ENCODE assay signal across 9 cellular contexts in genomic region chr21:43361493-43362296, GRCh38.
A peak's percentile ranks its signal among the peaks of the same experiment; 100 is the strongest.
DNase-seq lines count a peak whose midpoint lies in the region; ATAC-seq, FAIRE-seq and TF ChIP-seq lines count a peak whose summit lies in the region.
"Had no signal": no experiment of that assay in that cellular context is flagged by ENCODE, and none has a peak within 500 bp of the region (broad histone marks: within the 10 kb centered on the region; RNA-seq: fewer than 3 reads in every experiment).

No MANE protein-coding gene starts in this region.

- H3K9me3 Mint-ChIP-seq in WTC11: no peaks in the 10 kb centered on the region
- no peaks in the 10 kb centered on the region for H3K9me3 Mint-ChIP-seq in naive thymus-derived CD8-positive, alpha-beta T cell

- no peaks in the 10 kb centered on the region for H3K27me3 Mint-ChIP-seq in WTC11 (ENCODE audit: low read depth)
- peaks cover 0 to 2% (median 0%) of the 10 kb centered on the region in 5 donors for H3K27me3 Mint-ChIP-seq in naive thymus-derived CD8-positive, alpha-beta T cell

- peak overlapping the region in 51 of 59 donors; percentile 0 to 93 (median 76) for H3K27ac ChIP-seq in dorsolateral prefrontal cortex

- H3K4me1 Mint-ChIP-seq in WTC11: peaks cover 14% of the 10 kb centered on the region
- H3K4me1 Mint-ChIP-seq in naive thymus-derived CD8-positive, alpha-beta T cell: peaks cover 16 to 29% (median 23%) of the 10 kb centered on the region in 4 donors

- peak overlapping the region; percentile 32; the same call in 1 of the 2 replicates for H3K27ac Mint-ChIP-seq in WTC11
- peak overlapping the region; percentile 89 to 99 (median 98) for H3K27ac Mint-ChIP-seq in naive thymus-derived CD8-positive, alpha-beta T cell

- POLR2A ChIA-PET in WTC11 (lab: Charles Lee): no interaction called here
- POLR2A ChIA-PET in naive thymus-derived CD8-positive, alpha-beta T cell (lab: Charles Lee): no interaction called here

- FAIRE-seq in RCC 7860 (lab: Jason Lieb, UNC): no peak

- intact Hi-C loops in dorsolateral prefrontal cortex (cut with DNase I): no loop called here

- H3K4me3 ChIP-seq in GM08714 (ENCODE audit: low read length) (peak overlapping the region; percentile 6; the same call in 1 of the 2 replicates), dorsolateral prefrontal cortex (peak overlapping the region in 34 of 59 donors; percentile 2 to 45 (median 25))
- H3K4me3 ChIP-seq: ovary had no signal

- no peak for TF ChIP-seq CTCF in WTC11 (IDR thresholded peaks at IDR 0.05)
- TF ChIP-seq CTCF in dorsolateral prefrontal cortex (IDR thresholded peaks at IDR 0.05 in 54 of 56, conservative IDR thresholded peaks at IDR 0.05 in 2 of 56; ENCODE audit: low read depth in 1 of 56, partially characterized antibody in 56 of 56): no peak

- CTCF ChIA-PET in WTC11 (lab: Charles Lee): interaction anchor here (1.0 kb wide), 1 partner anchor 46 kb away, joined by 4 read pairs; no protein-coding TSS in a partner anchor

- no peak for DNase-seq in WTC11 (ENCODE audit: low spot score)
- no peak for DNase-seq in dorsolateral prefrontal cortex
- peak in 9 of 10 donors; percentile 19 to 88 (median 67) for DNase-seq in naive thymus-derived CD8-positive, alpha-beta T cell
- no peak for DNase-seq in amygdala (lab: John Stamatoyannopoulos, UW)
- no peak for DNase-seq in RCC 7860 (ENCODE audit: low spot score)
- no peak for DNase-seq in NCI-H1105 treated with DMSO at 0.1 percent for 48 hours (lab: John Stamatoyannopoulos, UW)

- peak; percentile 35 for ATAC-seq in HG02943 (IDR thresholded peaks at IDR 0.05; ENCODE audit: low read depth, unreplicated experiment)
- no peak for ATAC-seq in WTC11
- peak; percentile 65 to 66 for ATAC-seq in naive thymus-derived CD8-positive, alpha-beta T cell

- no peak overlapping the region for H3K4me3 Mint-ChIP-seq in WTC11
- peak overlapping the region; percentile 72 to 88 (median 82) for H3K4me3 Mint-ChIP-seq in naive thymus-derived CD8-positive, alpha-beta T cell

- no peaks in the 10 kb centered on the region for H3K27me3 ChIP-seq in dorsolateral prefrontal cortex
- H3K27me3 ChIP-seq: ovary had no signal

- no peaks in the 10 kb centered on the region for H3K36me3 Mint-ChIP-seq in WTC11
- no peaks in the 10 kb centered on the region for H3K36me3 Mint-ChIP-seq in naive thymus-derived CD8-positive, alpha-beta T cell

TF ChIP-seq in WTC11, 78 proteins besides CTCF, POLR2A, EP300 and RAD21:
- TF ChIP-seq ELF4 (CRISPR knock-in tag; IDR thresholded peaks at IDR 0.05; ENCODE audit: low read depth) (no peak), NR2C2 (CRISPR knock-in tag; IDR thresholded peaks at IDR 0.05) (no peak), FOXK1 (CRISPR knock-in tag; IDR thresholded peaks at IDR 0.05) (no peak), ZNF396 (CRISPR knock-in tag; IDR thresholded peaks at IDR 0.05; ENCODE audit: borderline replicate concordance) (no peak), TCF7 (CRISPR knock-in tag; IDR thresholded peaks at IDR 0.05; ENCODE audit: low read depth) (no peak), HMGA2 (CRISPR knock-in tag; IDR thresholded peaks at IDR 0.05) (no peak), ATF2 (CRISPR knock-in tag; IDR thresholded peaks at IDR 0.05; ENCODE audit: borderline replicate concordance, low read depth) (no peak), OVOL2 (CRISPR knock-in tag; IDR thresholded peaks at IDR 0.05; ENCODE audit: borderline replicate concordance) (no peak), NR3C1 (CRISPR knock-in tag; conservative IDR thresholded peaks at IDR 0.05; ENCODE audit: low read depth) (no peak), ZNF232 (CRISPR knock-in tag; IDR thresholded peaks at IDR 0.05) (no peak), E2F1 (CRISPR knock-in tag; IDR thresholded peaks at IDR 0.05) (no peak), ZNF121 (CRISPR knock-in tag; IDR thresholded peaks at IDR 0.05) (no peak), KAT7 (CRISPR knock-in tag; IDR thresholded peaks at IDR 0.05; ENCODE audit: borderline replicate concordance) (no peak), EMX1 (CRISPR knock-in tag; IDR thresholded peaks at IDR 0.05) (no peak), USF2 (CRISPR knock-in tag; IDR thresholded peaks at IDR 0.05) (no peak), TP53 (CRISPR knock-in tag; IDR thresholded peaks at IDR 0.05) (no peak)

Comparison
In these comparisons a context has a peak if more than half of its experiments do, and no peak if none do; other contexts are left out.
1. DNase-seq: peak in naive thymus-derived CD8-positive, alpha-beta T cell (9 of 10); none in WTC11 (single experiment), dorsolateral prefrontal cortex (0 of 10), amygdala (0 of 56), RCC 7860 (single experiment) and NCI-H1105 treated with DMSO at 0.1 percent for 48 hours (single experiment).